In genomic region chr1:212129781-212130180, GRCh38 we compare ENCODE assay signal across 22 cellular contexts.
DNase-seq lines count a peak whose midpoint lies in the region; ATAC-seq, FAIRE-seq and TF ChIP-seq lines count a peak whose summit lies in the region.
"Had no signal": no experiment of that assay in that cellular context is flagged by ENCODE, and none has a peak within 500 bp of the region (broad histone marks: within the 10 kb centered on the region; RNA-seq: fewer than 3 reads in every experiment).

No MANE protein-coding gene starts in this region.

- H3K9me3 ChIP-seq in liver (ENCODE audit: control insufficient read depth in 4 of 4, low read length in 3 of 4), result no peaks in the 10 kb centered on the region
- H3K9me3 ChIP-seq in HepG2 (ENCODE audit: low read length), result no peaks in the 10 kb centered on the region
- H3K9me3 ChIP-seq in mesenchymal stem cell (ENCODE audit: control insufficient read depth, low read length), result no peaks in the 10 kb centered on the region
- H3K9me3 ChIP-seq: BLaER1, Caco-2 had no signal

- H3K4me2 ChIP-seq in HepG2 (ENCODE audit: low read depth, low read length) (no peak overlapping the region), mesenchymal stem cell (ENCODE audit: low read length, poor library complexity, severe bottlenecking) (no peak overlapping the region)
- H3K4me2 ChIP-seq: BLaER1, GM23338 had no signal

- in situ Hi-C loops in HepG2 (cut with HindIII; ENCODE audit: extremely low pct_ligation_motif_present, low pct_unique_long_range_greater_than_20kb), result no loop called here

- WGBS in liver, result 84% methylated on average over 6 of the region's 6 CpGs
- WGBS in HepG2 (ENCODE audit: low lambda C conversion rate), result 100% methylated on average over 6 of the region's 6 CpGs
- 90% methylated on average over 6 of the region's 6 CpGs for WGBS in mesenchymal stem cell

- H3K79me1 ChIP-seq in mesenchymal stem cell (replicated peaks; ENCODE audit: low read length, poor library complexity, severe bottlenecking), result no peaks in the 10 kb centered on the region

- H3K9ac ChIP-seq in liver (ENCODE audit: low read depth in 1 of 2, low read length in 2 of 2), result no peak overlapping the region
- no peak overlapping the region for H3K9ac ChIP-seq in HepG2 (ENCODE audit: insufficient read depth, low read depth, low read length)
- H3K9ac ChIP-seq in mesenchymal stem cell (ENCODE audit: low read length), result no peak overlapping the region
- H3K9ac ChIP-seq: BLaER1 had no signal

- H4K91ac ChIP-seq in mesenchymal stem cell (ENCODE audit: low read length), result no peak overlapping the region

- no peak overlapping the region for H2AK5ac ChIP-seq in mesenchymal stem cell (ENCODE audit: low read length, severe bottlenecking)

- H2BK5ac ChIP-seq in mesenchymal stem cell (ENCODE audit: low read depth, low read length, poor library complexity, severe bottlenecking), result no peak overlapping the region

- no peak overlapping the region for H2BK120ac ChIP-seq in mesenchymal stem cell (ENCODE audit: low read depth, low read length)

- intact Hi-C loops in HepG2 (cut with micrococcal nuclease; ENCODE audit: unreplicated experiment), result no loop called here

- H2BK15ac ChIP-seq in mesenchymal stem cell (ENCODE audit: low read depth, poor library complexity, severe bottlenecking), result no peak overlapping the region

- TF ChIP-seq RAD21 in liver (IDR thresholded peaks at IDR 0.05) (no peak), HepG2 (CRISPR knock-in tag; IDR thresholded peaks at IDR 0.05) (no peak)

- peaks cover 0 to 4% (median 2%) of the 10 kb centered on the region in 4 donors for H3K4me1 ChIP-seq in liver (ENCODE audit: control insufficient read depth in 4 of 4, insufficient read depth in 4 of 4, low read length in 3 of 4)
- H3K4me1 ChIP-seq in HepG2 (ENCODE audit: insufficient read depth, low read length), result peaks cover 7% of the 10 kb centered on the region; the same call in 1 of the 2 replicates
- H3K4me1 ChIP-seq in mesenchymal stem cell (ENCODE audit: control insufficient read depth, insufficient read depth, low read depth, low read length), result peaks cover 4% of the 10 kb centered on the region
- H3K4me1 ChIP-seq: BLaER1, Caco-2 had no signal

- H3K36me3 ChIP-seq in liver (ENCODE audit: control insufficient read depth in 4 of 4, insufficient read depth in 3 of 4, low read depth in 1 of 4, low read length in 3 of 4) (no peaks in the 10 kb centered on the region), HepG2 (replicated peaks in 1 of 2; ENCODE audit: control insufficient read depth in 1 of 2, insufficient read depth in 2 of 2, low read length in 2 of 2) (0 out of 5 replicates have a peak, but pooled peaks cover 0 to 1% of the 10 kb centered on the region in 2 experiments), mesenchymal stem cell (ENCODE audit: control insufficient read depth in 1 of 2, insufficient read depth in 2 of 2, low read depth in 1 of 2, low read length in 2 of 2) (no peaks in the 10 kb centered on the region)

- H3K27ac ChIP-seq in liver (ENCODE audit: low read depth in 1 of 2, low read length in 2 of 2) (no peak overlapping the region), HepG2 (ENCODE audit: extremely low read length, insufficient read depth, low read length) (no peak overlapping the region), mesenchymal stem cell (ENCODE audit: low read length, poor library complexity, severe bottlenecking) (no peak overlapping the region)
- H3K27ac ChIP-seq: 22Rv1, BLaER1, C4-2B had no signal

- no peak overlapping the region for H3K14ac ChIP-seq in mesenchymal stem cell (ENCODE audit: low read length in 2 of 2)

- H3K27me3 ChIP-seq in liver (ENCODE audit: control insufficient read depth in 4 of 4, insufficient read depth in 4 of 4, low read length in 3 of 4) (no peaks in the 10 kb centered on the region), HepG2 (ENCODE audit: control insufficient read depth in 1 of 2, insufficient read depth in 2 of 2, low read length in 2 of 2) (no peaks in the 10 kb centered on the region), mesenchymal stem cell (ENCODE audit: control insufficient read depth in 1 of 2, insufficient read depth in 1 of 2, low read length in 2 of 2) (no peaks in the 10 kb centered on the region)
- H3K27me3 ChIP-seq: BLaER1 had no signal

- POLR2A ChIA-PET in HepG2 (lab: Yijun Ruan, JAX), result no interaction called here

- no peak overlapping the region for H3K18ac ChIP-seq in mesenchymal stem cell (ENCODE audit: low read depth in 1 of 2, low read length in 2 of 2)

- CTCF ChIA-PET in HepG2 (lab: Yijun Ruan, JAX; ENCODE audit: low intra/inter-chr PET ratio, low total read pairs), result no interaction called here

- no peak for TF ChIP-seq POLR2A in HepG2 (IDR thresholded peaks at IDR 0.05; ENCODE audit: insufficient read depth in 1 of 2, low read depth in 2 of 2, low read length in 2 of 2)

- H4K20me1 ChIP-seq in HepG2 (ENCODE audit: insufficient read depth, low read length), result no peaks in the 10 kb centered on the region
- H4K20me1 ChIP-seq: BLaER1 had no signal

- TF ChIP-seq EP300 in HepG2 (IDR thresholded peaks at IDR 0.05; ENCODE audit: low read depth in 2 of 2, low read length in 2 of 2), result no peak
- no peak for TF ChIP-seq EP300 in HepG2 (CRISPR knock-in tag; IDR thresholded peaks at IDR 0.05; ENCODE audit: borderline replicate concordance)

- no peak overlapping the region for H4K8ac ChIP-seq in mesenchymal stem cell (ENCODE audit: low read length)

- H3K4ac ChIP-seq in mesenchymal stem cell (ENCODE audit: low read depth in 1 of 2, low read length in 2 of 2), result no peak overlapping the region

- H3K79me2 ChIP-seq in HepG2 (ENCODE audit: insufficient read depth, low read length), result no peaks in the 10 kb centered on the region

- H3K23ac ChIP-seq in mesenchymal stem cell (ENCODE audit: low read length in 2 of 2), result no peak overlapping the region

- H3K4me3 ChIP-seq in liver (ENCODE audit: low read depth in 1 of 3, low read length in 3 of 3) (no peak overlapping the region), HepG2 (replicated peaks in 1 of 3; ENCODE audit: insufficient read depth in 1 of 3, low read depth in 2 of 3, low read length in 3 of 3) (no peak overlapping the region), mesenchymal stem cell (ENCODE audit: insufficient read depth in 1 of 2, low read depth in 1 of 2, low read length in 2 of 2) (no peak overlapping the region)
- H3K4me3 ChIP-seq: BLaER1, GM12878, GM23338 had no signal

- H2BK12ac ChIP-seq in mesenchymal stem cell (ENCODE audit: low read length in 2 of 2), result no peak overlapping the region

- BruUV-seq in HepG2 (replicated peaks; lab: Mats Ljungman, UMichigan), result no TSS peak

- ATAC-seq in HepG2, result no peak
- ATAC-seq in left lobe of liver, result peak; percentile 29
- no peak for ATAC-seq in GM18858 (IDR thresholded peaks at IDR 0.05; ENCODE audit: unreplicated experiment)
- ATAC-seq: CD8-positive, alpha-beta T cell; GM12878; GM23338; HCT116 had no signal

- no peak for FAIRE-seq in HepG2 (lab: Jason Lieb, UNC)
- FAIRE-seq: A204.1, GM12878 had no signal

- H2AFZ ChIP-seq in HepG2 (ENCODE audit: low read length), result no peak overlapping the region
- H2AFZ ChIP-seq in mesenchymal stem cell (ENCODE audit: low read depth, low read length), result no peak overlapping the region
- H2AFZ ChIP-seq: GM23338 had no signal

- no peak for DNase-seq in HepG2 (ENCODE audit: low spot score)
- no peak for DNase-seq in left lobe of liver (ENCODE audit: low spot score)
- DNase-seq in mesenchymal stem cell, result peak; percentile 10
- no peak for DNase-seq in stimulated activated CD4-positive, alpha-beta T cell treated with anti-CD3 and anti-CD28 coated beads, Interleukin-4, amount 100 ng/mL, for 24 hours
- no peak for DNase-seq in NCI-H2171 treated with DMSO at 0.1 percent for 48 hours (lab: John Stamatoyannopoulos, UW)
- DNase-seq: Caco-2; CD4-positive, CD25-positive, alpha-beta regulatory T cell; CD8-positive, alpha-beta T cell; DMS 273 treated with DMSO at 0.1 percent for 48 hours; DMS79; EL; GDM1; H9 had no signal

- TF ChIP-seq CTCF in liver (IDR thresholded peaks at IDR 0.05; ENCODE audit: low read depth, low read length, missing input control) (no peak), HepG2 (CRISPR knock-in tag; IDR thresholded peaks at IDR 0.05) (no peak)

TF ChIP-seq in liver, 16 proteins besides CTCF, POLR2A, EP300 and RAD21:
- peak; percentile 41 to 49 for TF ChIP-seq RXRA (IDR thresholded peaks at IDR 0.05)
- TF ChIP-seq, protein P1, sequence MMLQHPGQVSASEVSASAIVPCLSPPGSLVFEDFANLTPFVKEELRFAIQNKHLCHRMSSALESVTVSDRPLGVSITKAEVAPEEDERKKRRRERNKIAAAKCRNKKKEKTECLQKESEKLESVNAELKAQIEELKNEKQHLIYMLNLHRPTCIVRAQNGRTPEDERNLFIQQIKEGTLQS (IDR thresholded peaks at IDR 0.05), result no peak
- TF ChIP-seq, protein P2, sequence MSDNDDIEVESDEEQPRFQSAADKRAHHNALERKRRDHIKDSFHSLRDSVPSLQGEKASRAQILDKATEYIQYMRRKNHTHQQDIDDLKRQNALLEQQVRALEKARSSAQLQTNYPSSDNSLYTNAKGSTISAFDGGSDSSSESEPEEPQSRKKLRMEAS (IDR thresholded peaks at IDR 0.05), result no peak

TF ChIP-seq in HepG2, 621 proteins besides CTCF, POLR2A, EP300 and RAD21 (continues in another document):
- TF ChIP-seq PHF8 (CRISPR knock-in tag; IDR thresholded peaks at IDR 0.05), result no peak
- TF ChIP-seq SALL2 (CRISPR knock-in tag; IDR thresholded peaks at IDR 0.05), result no peak
- no peak for TF ChIP-seq MEIS2 (CRISPR knock-in tag; IDR thresholded peaks at IDR 0.05)
- no peak for TF ChIP-seq JDP2 (CRISPR knock-in tag; IDR thresholded peaks at IDR 0.05; ENCODE audit: borderline replicate concordance)
- TF ChIP-seq GATA4 (IDR thresholded peaks at IDR 0.05; ENCODE audit: borderline replicate concordance, low read depth), result no peak
- TF ChIP-seq LRRFIP1 (CRISPR knock-in tag; conservative IDR thresholded peaks at IDR 0.05), result no peak
- TF ChIP-seq ZNF552 (CRISPR knock-in tag; IDR thresholded peaks at IDR 0.05; ENCODE audit: borderline replicate concordance), result no peak
